ENCODE assay signal across 9 cellular contexts in genomic region chr6:11368760-11369159, GRCh38.
DNase-seq lines count a peak whose midpoint lies in the region; ATAC-seq and TF ChIP-seq lines count a peak whose summit lies in the region.
"Had no signal": no experiment of that assay in that cellular context is flagged by ENCODE, and none has a peak within 500 bp of the region (broad histone marks: within the 10 kb centered on the region; RNA-seq: fewer than 3 reads in every experiment).

No MANE protein-coding gene starts in this region.

- peak; percentile 41 for DNase-seq in stimulated activated CD4-positive, alpha-beta T cell treated with anti-CD3 and anti-CD28 coated beads, Interleukin-15, amount 100 ng/mL, for 24 hours
- no peak for DNase-seq in stimulated activated CD4-positive, alpha-beta T cell treated with anti-CD3 and anti-CD28 coated beads, Interleukin-2, amount 100 ng/mL, for 48 hours
- DNase-seq in epithelial cell of esophagus (ENCODE audit: low read depth), result peak; percentile 90
- no peak for DNase-seq in upper lobe of right lung
- DNase-seq in MG63, result no peak
- no peak for DNase-seq in GM03348 (ENCODE audit: low spot score)
- DNase-seq: NCI-H446 treated with DMSO at 0.1 percent for 48 hours had no signal

- intact Hi-C loops in upper lobe of right lung (cut with DNase I), result loop anchor here (10.0 kb wide), 1 partner anchor 144 kb away; no protein-coding TSS in a partner anchor

- peaks cover 67% of the 10 kb centered on the region for H3K4me1 ChIP-seq in upper lobe of right lung

- H3K36me3 ChIP-seq in upper lobe of right lung (no peaks in the 10 kb centered on the region), MG63 (no peaks in the 10 kb centered on the region)

- H3K4me3 ChIP-seq in epithelial cell of esophagus (ENCODE audit: low read length), result no peak overlapping the region
- no peak overlapping the region for H3K4me3 ChIP-seq in upper lobe of right lung
- no peak overlapping the region for H3K4me3 ChIP-seq in MG63

- peak; percentile 36 for ATAC-seq in HG03432 (IDR thresholded peaks at IDR 0.05; ENCODE audit: unreplicated experiment)
- ATAC-seq in upper lobe of right lung, result no peak
- no peak for ATAC-seq in HG02571 (IDR thresholded peaks at IDR 0.05; ENCODE audit: unreplicated experiment)

- H3K27me3 ChIP-seq in upper lobe of right lung, result no peaks in the 10 kb centered on the region
- H3K27me3 ChIP-seq in MG63, result no peaks in the 10 kb centered on the region

- no peak for TF ChIP-seq CTCF in epithelial cell of esophagus (IDR thresholded peaks at IDR 0.05; ENCODE audit: insufficient read depth, low read depth, low read length, missing control alignments)
- no peak for TF ChIP-seq CTCF in upper lobe of right lung (IDR thresholded peaks at IDR 0.05)

- H3K9me3 ChIP-seq in upper lobe of right lung (no peaks in the 10 kb centered on the region), MG63 (no peaks in the 10 kb centered on the region)

- peak overlapping the region; percentile 40 for H3K27ac ChIP-seq in upper lobe of right lung

Comparison
In these comparisons a context has a peak if more than half of its experiments do, and no peak if none do; other contexts are left out.
1. DNase-seq: peak in stimulated activated CD4-positive, alpha-beta T cell treated with anti-CD3 and anti-CD28 coated beads, Interleukin-15, amount 100 ng/mL, for 24 hours (single experiment) and epithelial cell of esophagus (single experiment); none in stimulated activated CD4-positive, alpha-beta T cell treated with anti-CD3 and anti-CD28 coated beads, Interleukin-2, amount 100 ng/mL, for 48 hours (0 of 2), upper lobe of right lung (single experiment), MG63 (single experiment) and GM03348 (single experiment).